ENCODE assay signal across 10 cellular contexts in the genomic region with DNA sequence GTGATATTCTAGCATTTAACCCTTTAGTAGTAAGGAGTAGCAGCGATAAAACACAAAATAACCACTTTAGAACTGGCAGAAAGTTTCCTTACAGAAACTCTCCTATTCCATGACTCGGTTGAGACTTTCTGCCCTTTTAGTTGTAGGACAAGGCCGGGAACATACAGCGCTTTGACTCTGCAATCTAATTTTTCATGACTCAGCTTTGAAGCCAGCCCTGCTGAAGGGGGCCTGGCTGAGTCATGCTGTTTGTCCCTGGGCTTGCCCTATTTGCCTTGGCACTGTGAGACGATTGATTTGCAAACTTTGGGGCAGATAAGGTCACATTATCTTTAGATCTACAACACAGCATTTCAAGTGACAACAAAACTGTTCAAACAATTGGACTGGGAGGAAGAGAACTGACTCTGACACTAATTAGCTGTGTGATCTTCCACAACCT.
DNase-seq lines count a peak whose midpoint lies in the region; ATAC-seq, FAIRE-seq and TF ChIP-seq lines count a peak whose summit lies in the region.
"Had no signal": no experiment of that assay in that cellular context is flagged by ENCODE, and none has a peak within 500 bp of the region (broad histone marks: within the 10 kb centered on the region; RNA-seq: fewer than 3 reads in every experiment).

No MANE protein-coding gene starts in this region.

- no peak overlapping the region for H3K4me3 ChIP-seq in A549
- no peak overlapping the region for H3K4me3 ChIP-seq in PC-3 (ENCODE audit: low read length)
- H3K4me3 ChIP-seq in esophagus muscularis mucosa, result no peak overlapping the region
- H3K4me3 ChIP-seq in coronary artery, result no peak overlapping the region
- H3K4me3 ChIP-seq: tibial artery had no signal

- no peak for TF ChIP-seq RAD21 in A549 (conservative IDR thresholded peaks at IDR 0.05 in 1 of 2, IDR thresholded peaks at IDR 0.05 in 1 of 2)

- POLR2A ChIA-PET in A549 (lab: Yijun Ruan, JAX) (no interaction called here), PC-3 (lab: Charles Lee; ENCODE audit: unreplicated experiment) (no interaction called here)

- no peaks in the 10 kb centered on the region for H3F3A ChIP-seq in PC-3 (ENCODE audit: low read length, unreplicated experiment)

- no peak for TF ChIP-seq POLR2A in A549 (IDR thresholded peaks at IDR 0.05; ENCODE audit: low read length)
- no peak for TF ChIP-seq POLR2A in esophagus muscularis mucosa (IDR thresholded peaks at IDR 0.05; ENCODE audit: low read depth)

- no TSS peak for BruUV-seq in PC-3 (replicated peaks; lab: Mats Ljungman, UMichigan)

- TF ChIP-seq CTCF in A549 (IDR thresholded peaks at IDR 0.05), result no peak
- TF ChIP-seq CTCF in PC-3 (conservative IDR thresholded peaks at IDR 0.05; ENCODE audit: low read depth, low read length), result no peak
- no peak for TF ChIP-seq CTCF in esophagus muscularis mucosa (IDR thresholded peaks at IDR 0.05)
- no peak for TF ChIP-seq CTCF in coronary artery (IDR thresholded peaks at IDR 0.05)

- DNase-seq in A549 (ENCODE audit: low read depth in 1 of 2, low spot score in 1 of 2) (peak; percentile 12 to 66), HT1080 (ENCODE audit: low read depth) (peak; percentile 59), PC-3 (peak; percentile 69), islet precursor cell (peak; percentile 84), esophagus muscularis mucosa (ENCODE audit: extremely low spot score) (no peak), coronary artery (ENCODE audit: low spot score) (no peak), Kasumi-1 (lab: John Stamatoyannopoulos, UW) (no peak)
- no peak for DNase-seq in activated CD4-positive, alpha-beta T cell treated with anti-CD3 and anti-CD28 coated beads, Interleukin-2, amount 50 U/mL, for 48 hours
- DNase-seq: NCI-H226, tibial artery had no signal

- CTCF ChIA-PET in A549 (lab: Yijun Ruan, JAX) (no interaction called here), PC-3 (lab: Charles Lee) (no interaction called here)

- H3K36me3 ChIP-seq in PC-3 (ENCODE audit: low read depth, low read length) (no peaks in the 10 kb centered on the region), esophagus muscularis mucosa (no peaks in the 10 kb centered on the region)
- H3K36me3 ChIP-seq: tibial artery had no signal

- H4K20me1 ChIP-seq in PC-3 (ENCODE audit: low read length), result no peaks in the 10 kb centered on the region

- TF ChIP-seq EP300 in A549 (IDR thresholded peaks at IDR 0.05) (0 out of 5 replicates have a peak, but pooled peaks of 1 of the 2 experiments have one; percentile 23), esophagus muscularis mucosa (IDR thresholded peaks at IDR 0.05) (no peak)

- H3K9me3 ChIP-seq in A549 (no peaks in the 10 kb centered on the region), PC-3 (ENCODE audit: low read length) (no peaks in the 10 kb centered on the region), esophagus muscularis mucosa (no peaks in the 10 kb centered on the region)
- H3K9me3 ChIP-seq: tibial artery had no signal

- no peak for FAIRE-seq in A549 (lab: Jason Lieb, UNC)

- H3K27ac ChIP-seq in A549, result peak overlapping the region; percentile 16 to 54; a peak in 3 of 6 replicates
- no peak overlapping the region for H3K27ac ChIP-seq in PC-3 (ENCODE audit: low read length)
- H3K27ac ChIP-seq in esophagus muscularis mucosa (replicated peaks in 1 of 4), result no peak overlapping the region
- H3K27ac ChIP-seq in coronary artery, result no peak overlapping the region
- H3K27ac ChIP-seq: tibial artery had no signal

- intact Hi-C loops in PC-3 (cut with micrococcal nuclease) (no loop called here), esophagus muscularis mucosa (cut with DNase I) (no loop called here)

- no peak overlapping the region for H2AFZ ChIP-seq in PC-3 (ENCODE audit: low read length)

- H3K4me2 ChIP-seq in A549 (peak overlapping the region; percentile 56), PC-3 (ENCODE audit: low read length) (peak overlapping the region; percentile 27; the same call in 1 of the 2 replicates)

- ATAC-seq in A549, result peak; percentile 89 to 94
- peak; percentile 72 for ATAC-seq in PC-3

- H3K4me1 ChIP-seq in A549 (peaks cover 23% of the 10 kb centered on the region), PC-3 (ENCODE audit: insufficient read depth, low read length) (peaks cover 10% of the 10 kb centered on the region), esophagus muscularis mucosa (peaks cover 0 to 23% (median 12%) of the 10 kb centered on the region in 4 donors)

- no peaks in the 10 kb centered on the region for H3K9me2 ChIP-seq in PC-3 (replicated peaks; ENCODE audit: low read length)

- H3K79me2 ChIP-seq in PC-3 (ENCODE audit: low read length), result no peaks in the 10 kb centered on the region

- H3K9ac ChIP-seq in PC-3 (ENCODE audit: low read length), result no peak overlapping the region

- WGBS in A549 (ENCODE audit: missing lambda C conversion rate), result 21% methylated on average over 5 of the region's 5 CpGs
- 58% methylated on average over 5 of the region's 5 CpGs for WGBS in esophagus muscularis mucosa

- H3K27me3 ChIP-seq in PC-3 (ENCODE audit: low read length), result peaks cover 6% of the 10 kb centered on the region; the same call in 1 of the 2 replicates
- no peaks in the 10 kb centered on the region for H3K27me3 ChIP-seq in esophagus muscularis mucosa
- H3K27me3 ChIP-seq: tibial artery had no signal

TF ChIP-seq in A549, 52 proteins besides CTCF, POLR2A, EP300 and RAD21 (continues in another document):
- TF ChIP-seq MAX (IDR thresholded peaks at IDR 0.05), result 0 out of 2 replicates have a peak, but pooled peaks have one; percentile 25
- TF ChIP-seq CEBPB (IDR thresholded peaks at IDR 0.05), result peak in 1 of 2 experiments; percentile 39; a peak in 1 of 4 replicates
- TF ChIP-seq HEYL (CRISPR knock-in tag; IDR thresholded peaks at IDR 0.05), result no peak
- no peak for TF ChIP-seq ZSCAN20 (CRISPR knock-in tag; IDR thresholded peaks at IDR 0.05)
- TF ChIP-seq PHF8 (IDR thresholded peaks at IDR 0.05; ENCODE audit: borderline replicate concordance, low read depth), result no peak
- TF ChIP-seq BHLHE40 (IDR thresholded peaks at IDR 0.05; ENCODE audit: low read depth, low read length), result no peak
- TF ChIP-seq ZC3H11A (IDR thresholded peaks at IDR 0.05), result no peak
- TF ChIP-seq JUN (IDR thresholded peaks at IDR 0.05), result 0 out of 5 replicates have a peak, but pooled peaks of 1 of the 2 experiments have one; percentile 39
- no peak for TF ChIP-seq MYC (IDR thresholded peaks at IDR 0.05; ENCODE audit: borderline replicate concordance, low read length)
- TF ChIP-seq, protein P1, sequence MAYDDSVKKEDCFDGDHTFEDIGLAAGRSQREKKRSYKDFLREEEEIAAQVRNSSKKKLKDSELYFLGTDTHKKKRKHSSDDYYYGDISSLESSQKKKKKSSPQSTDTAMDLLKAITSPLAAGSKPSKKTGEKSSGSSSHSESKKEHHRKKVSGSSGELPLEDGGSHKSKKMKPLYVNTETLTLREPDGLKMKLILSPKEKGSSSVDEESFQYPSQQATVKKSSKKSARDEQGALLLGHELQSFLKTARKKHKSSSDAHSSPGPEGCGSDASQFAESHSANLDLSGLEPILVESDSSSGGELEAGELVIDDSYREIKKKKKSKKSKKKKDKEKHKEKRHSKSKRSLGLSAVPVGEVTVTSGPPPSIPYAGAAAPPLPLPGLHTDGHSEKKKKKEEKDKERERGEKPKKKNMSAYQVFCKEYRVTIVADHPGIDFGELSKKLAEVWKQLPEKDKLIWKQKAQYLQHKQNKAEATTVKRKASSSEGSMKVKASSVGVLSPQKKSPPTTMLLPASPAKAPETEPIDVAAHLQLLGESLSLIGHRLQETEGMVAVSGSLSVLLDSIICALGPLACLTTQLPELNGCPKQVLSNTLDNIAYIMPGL (CRISPR knock-in tag; IDR thresholded peaks at IDR 0.05; ENCODE audit: borderline replicate concordance), result no peak
- TF ChIP-seq FOSB (CRISPR knock-in tag; IDR thresholded peaks at IDR 0.05), result no peak
- no peak for TF ChIP-seq HOXB5 (CRISPR knock-in tag; IDR thresholded peaks at IDR 0.05)
- TF ChIP-seq USF2 (IDR thresholded peaks at IDR 0.05), result no peak
- TF ChIP-seq EHMT2 (IDR thresholded peaks at IDR 0.05; ENCODE audit: low read depth), result no peak
- TF ChIP-seq ESRRA (IDR thresholded peaks at IDR 0.05; ENCODE audit: borderline replicate concordance, low read length), result no peak
- no peak for TF ChIP-seq RARB (CRISPR knock-in tag; IDR thresholded peaks at IDR 0.05)
- TF ChIP-seq KDM5A (IDR thresholded peaks at IDR 0.05), result no peak
- no peak for TF ChIP-seq EHF (CRISPR knock-in tag; IDR thresholded peaks at IDR 0.05)
- no peak for TF ChIP-seq FOXS1 (CRISPR knock-in tag; IDR thresholded peaks at IDR 0.05)
- TF ChIP-seq TP53 (CRISPR knock-in tag; IDR thresholded peaks at IDR 0.05), result no peak
- peak; percentile 98 for TF ChIP-seq GATA3 (IDR thresholded peaks at IDR 0.05; ENCODE audit: borderline replicate concordance)
- no peak for TF ChIP-seq HDAC2 (IDR thresholded peaks at IDR 0.05)
- TF ChIP-seq CHD4 (IDR thresholded peaks at IDR 0.05; ENCODE audit: borderline replicate concordance), result no peak
- no peak for TF ChIP-seq CBX2 (IDR thresholded peaks at IDR 0.05; ENCODE audit: borderline replicate concordance, low read depth)
- TF ChIP-seq RCOR1 (IDR thresholded peaks at IDR 0.05; ENCODE audit: low read depth, low read length), result no peak
- TF ChIP-seq FOSL2 (IDR thresholded peaks at IDR 0.05), result 0 out of 2 replicates have a peak, but pooled peaks have one; percentile 39
- TF ChIP-seq FOSL2 (CRISPR knock-in tag; IDR thresholded peaks at IDR 0.05), result peak; percentile 78
- TF ChIP-seq HOXA7 (CRISPR knock-in tag; IDR thresholded peaks at IDR 0.05), result no peak
- no peak for TF ChIP-seq RFX5 (IDR thresholded peaks at IDR 0.05)

Comparison
In these comparisons a context has a peak if more than half of its experiments do, and no peak if none do; other contexts are left out.
1. DNase-seq: peak in A549 (2 of 2), HT1080 (single experiment), PC-3 (single experiment) and islet precursor cell (single experiment); none in esophagus muscularis mucosa (single experiment), coronary artery (single experiment), activated CD4-positive, alpha-beta T cell treated with anti-CD3 and anti-CD28 coated beads, Interleukin-2, amount 50 U/mL, for 48 hours (0 of 2) and Kasumi-1 (0 of 2).
2. H3K27ac ChIP-seq: peak in A549 (2 of 2); none in PC-3 (single experiment), esophagus muscularis mucosa (0 of 4) and coronary artery (0 of 2).